ENCODE assay signal across 9 cellular contexts in genomic region chr12:100058482-100059029, GRCh38.
DNase-seq lines count a peak whose midpoint lies in the region; ATAC-seq and TF ChIP-seq lines count a peak whose summit lies in the region.
"Had no signal": no experiment of that assay in that cellular context is flagged by ENCODE, and none has a peak within 500 bp of the region (broad histone marks: within the 10 kb centered on the region; RNA-seq: fewer than 3 reads in every experiment).

No MANE protein-coding gene starts in this region.

- TF ChIP-seq CTCF in choroid plexus epithelial cell (conservative IDR thresholded peaks at IDR 0.05; ENCODE audit: low read depth, low read length): peak; percentile 60

- peaks cover 11% of the 10 kb centered on the region for H3K4me1 ChIP-seq in skeletal muscle satellite cell (ENCODE audit: control insufficient read depth, insufficient read depth, low read length)

- H3K27ac Mint-ChIP-seq in activated CD8-positive, alpha-beta memory T cell treated with anti-CD3 and anti-CD28 coated beads, Interleukin-2, amount 10 ng/mL, durations not matched to agents 7 days and 5 days: no peak overlapping the region

- peaks cover 20% of the 10 kb centered on the region for H3K36me3 ChIP-seq in skeletal muscle satellite cell (ENCODE audit: insufficient read depth, low read length)

- ATAC-seq in activated CD8-positive, alpha-beta memory T cell treated with anti-CD3 and anti-CD28 coated beads, Interleukin-2, amount 10 ng/mL, durations not matched to agents 7 days and 5 days: no peak

- no peak overlapping the region for H3K9ac ChIP-seq in skeletal muscle satellite cell (ENCODE audit: low read depth, low read length)

- CTCF ChIA-PET in activated CD8-positive, alpha-beta memory T cell treated with anti-CD3 and anti-CD28 coated beads, Interleukin-2, amount 10 ng/mL, durations not matched to agents 7 days and 5 days (lab: Charles Lee): interaction anchor here (1.4 kb wide), 1 partner anchor 346 kb away, joined by 4 read pairs; no protein-coding TSS in a partner anchor

- H3K4me1 Mint-ChIP-seq in activated CD8-positive, alpha-beta memory T cell treated with anti-CD3 and anti-CD28 coated beads, Interleukin-2, amount 10 ng/mL, durations not matched to agents 7 days and 5 days: peaks cover 3% of the 10 kb centered on the region

- H3K36me3 Mint-ChIP-seq in activated CD8-positive, alpha-beta memory T cell treated with anti-CD3 and anti-CD28 coated beads, Interleukin-2, amount 10 ng/mL, durations not matched to agents 7 days and 5 days: peaks cover 30% of the 10 kb centered on the region

- peak; percentile 19 for DNase-seq in DMS53 (lab: John Stamatoyannopoulos, UW)
- no peak for DNase-seq in DMS53 treated with DMSO at 0.1 percent for 48 hours (lab: John Stamatoyannopoulos, UW; ENCODE audit: unreplicated experiment)
- DNase-seq in HT-29 (ENCODE audit: low spot score): peak; percentile 10
- DNase-seq in choroid plexus epithelial cell (ENCODE audit: low read depth): peak; percentile 88
- DNase-seq in NCI-H1436 (lab: John Stamatoyannopoulos, UW): no peak
- no peak for DNase-seq in NCI-H345 treated with DMSO at 0.1 percent for 48 hours (lab: John Stamatoyannopoulos, UW; ENCODE audit: unreplicated experiment)
- no peak for DNase-seq in activated CD8-positive, alpha-beta memory T cell treated with anti-CD3 and anti-CD28 coated beads, Interleukin-2, amount 10 ng/mL, durations not matched to agents 7 days and 5 days
- DNase-seq: 8988T had no signal

- H3K9me3 Mint-ChIP-seq in activated CD8-positive, alpha-beta memory T cell treated with anti-CD3 and anti-CD28 coated beads, Interleukin-2, amount 10 ng/mL, durations not matched to agents 7 days and 5 days (ENCODE audit: low read depth): no peaks in the 10 kb centered on the region

- H3K9me3 ChIP-seq in skeletal muscle satellite cell (replicated peaks; ENCODE audit: low read length): no peaks in the 10 kb centered on the region

- no peaks in the 10 kb centered on the region for H3K27me3 ChIP-seq in skeletal muscle satellite cell (ENCODE audit: control insufficient read depth, insufficient read depth, low read length)

- peak overlapping the region; percentile 23 for H3K4me2 ChIP-seq in skeletal muscle satellite cell (ENCODE audit: low read length)

- H3K4me3 ChIP-seq in choroid plexus epithelial cell (ENCODE audit: low read depth, low read length): no peak overlapping the region
- H3K4me3 ChIP-seq in skeletal muscle satellite cell (ENCODE audit: low read length): no peak overlapping the region

- H3K4me3 Mint-ChIP-seq in activated CD8-positive, alpha-beta memory T cell treated with anti-CD3 and anti-CD28 coated beads, Interleukin-2, amount 10 ng/mL, durations not matched to agents 7 days and 5 days: no peak overlapping the region

- H3K27me3 Mint-ChIP-seq in activated CD8-positive, alpha-beta memory T cell treated with anti-CD3 and anti-CD28 coated beads, Interleukin-2, amount 10 ng/mL, durations not matched to agents 7 days and 5 days: no peaks in the 10 kb centered on the region

Comparison
In these comparisons a context has a peak if more than half of its experiments do, and no peak if none do; other contexts are left out.
1. DNase-seq: peak in DMS53 (single experiment), HT-29 (single experiment) and choroid plexus epithelial cell (single experiment); none in DMS53 treated with DMSO at 0.1 percent for 48 hours (single experiment), NCI-H1436 (single experiment), NCI-H345 treated with DMSO at 0.1 percent for 48 hours (single experiment) and activated CD8-positive, alpha-beta memory T cell treated with anti-CD3 and anti-CD28 coated beads, Interleukin-2, amount 10 ng/mL, durations not matched to agents 7 days and 5 days (single experiment).